25 cellular contexts compared by ENCODE assay signal in genomic region chr1:167200749-167201148, GRCh38. TPM values are rescaled to one million over a fixed set of nuclear protein-coding genes. Genes with fewer than 3 reads are reported as not detected.
DNase-seq lines count a peak whose midpoint lies in the region; ATAC-seq, FAIRE-seq and TF ChIP-seq lines count a peak whose summit lies in the region.
"Had no signal": no experiment of that assay in that cellular context is flagged by ENCODE, and none has a peak within 500 bp of the region (broad histone marks: within the 10 kb centered on the region; RNA-seq: fewer than 3 reads in every experiment).

No MANE protein-coding gene starts in this region.

- H3K4me3 Mint-ChIP-seq in activated CD4-positive, alpha-beta T cell treated with anti-CD3 and anti-CD28 coated beads for 36 hours: no peak overlapping the region
- peak overlapping the region; percentile 24 for H3K4me3 Mint-ChIP-seq in stimulated activated effector memory CD8-positive, alpha-beta T cell treated with anti-CD3 and anti-CD28 coated beads, Interleukin-12 subunit alpha, Interleukin-12 subunit beta, amount 100 ng/mL, for 72 hours
- H3K4me3 Mint-ChIP-seq: B cell; CD8-positive, alpha-beta T cell had no signal

- peak overlapping the region; percentile 42 for H3K27ac Mint-ChIP-seq in activated CD4-positive, alpha-beta T cell treated with anti-CD3 and anti-CD28 coated beads for 36 hours
- H3K27ac Mint-ChIP-seq in activated naive CD4-positive, alpha-beta T cell treated with anti-CD3 and anti-CD28 coated beads, Interleukin-2, amount 50 U/mL, for 72 hours: peak overlapping the region in 1 of 2 donors; percentile 63
- no peak overlapping the region for H3K27ac Mint-ChIP-seq in stimulated activated effector memory CD8-positive, alpha-beta T cell treated with anti-CD3 and anti-CD28 coated beads, Interleukin-12 subunit alpha, Interleukin-12 subunit beta, amount 100 ng/mL, for 72 hours
- H3K27ac Mint-ChIP-seq: B cell; CD8-positive, alpha-beta T cell had no signal

- no peak for DNase-seq in activated CD4-positive, alpha-beta T cell treated with anti-CD3 and anti-CD28 coated beads for 36 hours
- no peak for DNase-seq in activated CD4-positive, alpha-beta T cell treated with anti-CD3 and anti-CD28 coated beads for 4 hours
- DNase-seq in activated naive CD4-positive, alpha-beta T cell treated with anti-CD3 and anti-CD28 coated beads, Interleukin-2, amount 50 U/mL, for 72 hours (ENCODE audit: low spot score in 2 of 2): no peak
- no peak for DNase-seq in activated naive CD4-positive, alpha-beta T cell treated with Interleukin-2 at 50 U/mL for 16 hours
- peak; percentile 41 for DNase-seq in bronchial epithelial cell (ENCODE audit: low read depth)
- no peak for DNase-seq in stimulated activated effector memory CD8-positive, alpha-beta T cell treated with anti-CD3 and anti-CD28 coated beads, Interleukin-12 subunit alpha, Interleukin-12 subunit beta, amount 100 ng/mL, for 72 hours (ENCODE audit: low spot score in 2 of 2)
- DNase-seq: Caco-2; CD8-positive, alpha-beta T cell; HCEC 1CT; Kasumi-1; MV-4-11; NCI-H1105; NCI-H1436 treated with DMSO at 0.1 percent for 48 hours; NCI-H1930; NCI-H2107; NCI-H524; NCI-H748 treated with DMSO at 0.1 percent for 48 hours had no signal

- no peaks in the 10 kb centered on the region for H3K36me3 ChIP-seq in bronchial epithelial cell (ENCODE audit: control insufficient read depth, insufficient read depth, low read length)

- FAIRE-seq in bronchial epithelial cell (lab: Jason Lieb, UNC): no peak
- FAIRE-seq: G401.6, H1, HTR-8/SVneo, K562 had no signal

- H3K9me3 Mint-ChIP-seq in activated CD4-positive, alpha-beta T cell treated with anti-CD3 and anti-CD28 coated beads for 36 hours (ENCODE audit: low read depth): no peaks in the 10 kb centered on the region
- H3K9me3 Mint-ChIP-seq in activated naive CD4-positive, alpha-beta T cell treated with anti-CD3 and anti-CD28 coated beads, Interleukin-2, amount 50 U/mL, for 72 hours: no peaks in the 10 kb centered on the region
- no peaks in the 10 kb centered on the region for H3K9me3 Mint-ChIP-seq in stimulated activated effector memory CD8-positive, alpha-beta T cell treated with anti-CD3 and anti-CD28 coated beads, Interleukin-12 subunit alpha, Interleukin-12 subunit beta, amount 100 ng/mL, for 72 hours
- H3K9me3 Mint-ChIP-seq: CD8-positive, alpha-beta T cell had no signal

- no peaks in the 10 kb centered on the region for H3K27me3 Mint-ChIP-seq in activated CD4-positive, alpha-beta T cell treated with anti-CD3 and anti-CD28 coated beads for 36 hours
- H3K27me3 Mint-ChIP-seq: B cell had no signal

- peak; percentile 73 for ATAC-seq in activated CD4-positive, alpha-beta T cell treated with anti-CD3 and anti-CD28 coated beads for 36 hours
- ATAC-seq in activated naive CD4-positive, alpha-beta T cell treated with anti-CD3 and anti-CD28 coated beads, Interleukin-2, amount 50 U/mL, for 72 hours: peak; percentile 72 to 87
- peak; percentile 83 for ATAC-seq in stimulated activated effector memory CD8-positive, alpha-beta T cell treated with anti-CD3 and anti-CD28 coated beads, Interleukin-12 subunit alpha, Interleukin-12 subunit beta, amount 100 ng/mL, for 72 hours
- no peak for ATAC-seq in GM21825 (IDR thresholded peaks at IDR 0.05; ENCODE audit: unreplicated experiment)
- ATAC-seq: CD8-positive, alpha-beta T cell; Right ventricle myocardium inferior had no signal

- intact Hi-C loops in activated CD4-positive, alpha-beta T cell treated with anti-CD3 and anti-CD28 coated beads for 36 hours (cut with DNase I, micrococcal nuclease): loop anchor here in 1 of 2 experiments (10.0 kb wide), 1 partner anchor 96 kb away; no protein-coding TSS in a partner anchor

- H3K4me3 ChIP-seq in bronchial epithelial cell (ENCODE audit: low read depth, low read length): no peak overlapping the region
- H3K4me3 ChIP-seq: K562, PC-9 had no signal

- POLR2A ChIA-PET in activated CD4-positive, alpha-beta T cell treated with anti-CD3 and anti-CD28 coated beads for 36 hours (lab: Charles Lee): interaction anchor here (0.7 to 1.2 kb wide), 2 partner anchors 19 to 132 kb away, joined by 5 read pairs; partner anchors contain the start of gene POU2F1

- H3K4me1 Mint-ChIP-seq in activated CD4-positive, alpha-beta T cell treated with anti-CD3 and anti-CD28 coated beads for 36 hours: peaks cover 17% of the 10 kb centered on the region
- H3K4me1 Mint-ChIP-seq in stimulated activated effector memory CD8-positive, alpha-beta T cell treated with anti-CD3 and anti-CD28 coated beads, Interleukin-12 subunit alpha, Interleukin-12 subunit beta, amount 100 ng/mL, for 72 hours: peaks cover 26% of the 10 kb centered on the region
- H3K4me1 Mint-ChIP-seq: B cell had no signal

- no peaks in the 10 kb centered on the region for H3K36me3 Mint-ChIP-seq in activated CD4-positive, alpha-beta T cell treated with anti-CD3 and anti-CD28 coated beads for 36 hours (ENCODE audit: low read depth)
- peaks cover 0 to 6% of the 10 kb centered on the region in 2 donors for H3K36me3 Mint-ChIP-seq in activated naive CD4-positive, alpha-beta T cell treated with anti-CD3 and anti-CD28 coated beads, Interleukin-2, amount 50 U/mL, for 72 hours
- H3K36me3 Mint-ChIP-seq in stimulated activated effector memory CD8-positive, alpha-beta T cell treated with anti-CD3 and anti-CD28 coated beads, Interleukin-12 subunit alpha, Interleukin-12 subunit beta, amount 100 ng/mL, for 72 hours: no peaks in the 10 kb centered on the region
- H3K36me3 Mint-ChIP-seq: CD8-positive, alpha-beta T cell had no signal

- no peaks in the 10 kb centered on the region for H3K27me3 ChIP-seq in bronchial epithelial cell (ENCODE audit: control insufficient read depth, insufficient read depth, low read length)

- no peak for TF ChIP-seq CTCF in bronchial epithelial cell (IDR thresholded peaks at IDR 0.05; ENCODE audit: insufficient read depth, low read length, severe bottlenecking)

- CTCF ChIA-PET in activated CD4-positive, alpha-beta T cell treated with anti-CD3 and anti-CD28 coated beads for 36 hours (lab: Charles Lee): interaction anchor here (1.0 to 1.5 kb wide), 2 partner anchors 19 to 353 kb away, joined by 5 read pairs; partner anchors contain the start of genes CREG1 and POU2F1

RNA-seq across cellular contexts. Expression of gene POU2F1, which starts 19.9 kb away (rescaled TPM):
- total RNA-seq in activated CD4-positive, alpha-beta T cell treated with anti-CD3 and anti-CD28 coated beads for 36 hours: 10 to 100 TPM; 20.3 to 21.6 TPM
- 10 to 100 TPM; 32.0 to 32.1 TPM for total RNA-seq in activated naive CD4-positive, alpha-beta T cell treated with anti-CD3 and anti-CD28 coated beads, Interleukin-2, amount 50 U/mL, for 72 hours
- total RNA-seq in bronchial epithelial cell: 3.9 and 5.1 TPM in 2 replicates
